8 cellular contexts compared by ENCODE assay signal in the genomic region with DNA sequence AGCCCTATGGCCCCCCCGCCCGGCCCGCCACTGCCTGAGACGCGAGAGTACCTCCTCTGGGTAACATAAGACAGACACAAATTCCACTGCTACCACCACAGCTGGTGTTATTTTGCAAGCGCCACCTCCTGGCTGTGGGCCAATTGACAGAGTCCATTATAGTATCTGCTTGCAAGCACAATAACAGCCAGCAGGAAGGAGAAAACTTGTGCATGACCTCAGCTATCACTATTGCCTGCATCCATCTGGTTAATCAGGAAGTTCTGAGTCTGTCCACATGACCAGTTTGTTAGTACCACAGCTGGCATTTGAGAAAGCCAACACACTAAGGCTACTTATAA. TPM values are rescaled to one million over a fixed set of nuclear protein-coding genes. Genes with fewer than 3 reads are reported as not detected.
DNase-seq lines count a peak whose midpoint lies in the region; ATAC-seq and FAIRE-seq lines count a peak whose summit lies in the region.

No MANE protein-coding gene starts in this region.

- DNase-seq in CD1c-positive myeloid dendritic cell (ENCODE audit: extremely low spot score) (peak; percentile 72), HTR-8/SVneo (ENCODE audit: insufficient read length, low spot score) (peak; percentile 20), RKO (ENCODE audit: low spot score) (peak; percentile 58), fibroblast of gingiva (ENCODE audit: low read depth) (peak; percentile 26), pulmonary artery endothelial cell (ENCODE audit: low read depth, low spot score) (peak; percentile 72), AG08396 (ENCODE audit: low spot score) (no peak)

- ATAC-seq in activated CD4-positive, CD25-positive, alpha-beta regulatory T cell treated with anti-CD3 and anti-CD28 coated beads, Interleukin-2, amount 50 U/mL, for 24 hours, result no peak
- ATAC-seq in GM18511 (IDR thresholded peaks at IDR 0.05; ENCODE audit: unreplicated experiment), result no peak

- FAIRE-seq in HTR-8/SVneo (lab: Jason Lieb, UNC), result no peak

RNA-seq across cellular contexts. Expression of gene OR10H2, which starts 25.3 kb away (rescaled TPM):
- not detected in 2 replicates for total RNA-seq in pulmonary artery endothelial cell

RNA-seq across cellular contexts. Expression of gene CYP4F12, which starts 29.7 kb away (rescaled TPM):
- not detected in 2 replicates for total RNA-seq in pulmonary artery endothelial cell

RNA-seq across cellular contexts. Expression of gene OR10H3, which starts 35.2 kb away (rescaled TPM):
- total RNA-seq in pulmonary artery endothelial cell, result not detected in 2 replicates
